In the genomic region with DNA sequence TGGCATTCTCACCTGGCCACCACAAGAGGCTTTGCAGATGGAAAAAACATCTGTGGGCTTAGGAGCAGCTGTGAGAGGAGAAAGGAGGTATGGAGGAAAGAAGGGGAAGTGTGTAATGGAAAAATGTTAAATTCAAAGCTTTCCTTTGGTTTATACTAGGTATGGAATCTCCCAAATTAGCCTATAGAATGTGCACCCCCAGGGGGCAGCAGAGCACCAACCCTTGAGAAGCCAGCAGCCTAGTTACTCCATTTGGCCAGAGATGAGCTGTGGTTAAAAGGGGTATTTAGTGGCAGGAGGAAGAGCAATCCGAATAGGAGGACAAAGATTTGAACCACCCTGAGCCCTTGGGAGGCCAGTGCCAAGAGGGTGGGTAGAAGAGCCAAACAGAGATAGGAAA, we compare ENCODE assay signal across 8 cellular contexts.
DNase-seq lines count a peak whose midpoint lies in the region; ATAC-seq and TF ChIP-seq lines count a peak whose summit lies in the region.

No MANE protein-coding gene starts in this region.

- TF ChIP-seq POLR2A in ovary (IDR thresholded peaks at IDR 0.05), result no peak

- no peaks in the 10 kb centered on the region for H3K36me3 ChIP-seq in ovary

- WGBS in ovary, 3 donors, result 29 to 44% (median 35%) methylated on average over 1 of the region's 1 CpG

- peaks cover 8% of the 10 kb centered on the region for H3K9me3 Mint-ChIP-seq in activated CD4-positive, alpha-beta T cell treated with anti-CD3 and anti-CD28 coated beads for 36 hours (ENCODE audit: low read depth)
- no peaks in the 10 kb centered on the region for H3K9me3 Mint-ChIP-seq in immature natural killer cell

- no peaks in the 10 kb centered on the region for H3K9me3 ChIP-seq in ovary

- TF ChIP-seq EP300 in ovary (IDR thresholded peaks at IDR 0.05), result no peak

- CTCF ChIA-PET in activated CD4-positive, alpha-beta T cell treated with anti-CD3 and anti-CD28 coated beads for 36 hours (lab: Charles Lee), result interaction anchor here (0.7 to 1.2 kb wide), 4 partner anchors 38 to 370 kb away, joined by 3 to 6 read pairs (median 3); no protein-coding TSS in a partner anchor

- H3K4me1 ChIP-seq in ovary (ENCODE audit: insufficient read depth), result no peaks in the 10 kb centered on the region

- no peak overlapping the region for H3K4me3 Mint-ChIP-seq in activated CD4-positive, alpha-beta T cell treated with anti-CD3 and anti-CD28 coated beads for 36 hours
- H3K4me3 Mint-ChIP-seq in immature natural killer cell, result no peak overlapping the region

- intact Hi-C loops in activated CD4-positive, alpha-beta T cell treated with anti-CD3 and anti-CD28 coated beads for 36 hours (cut with DNase I, micrococcal nuclease), result loop anchor here (2.0 kb wide), 1 partner anchor 70 kb away; no protein-coding TSS in a partner anchor
- intact Hi-C loops in ovary (cut with DNase I), result no loop called here

- DNase-seq in activated CD4-positive, alpha-beta T cell treated with anti-CD3 and anti-CD28 coated beads for 36 hours, result peak; percentile 56
- DNase-seq in activated CD4-positive, alpha-beta T cell treated with anti-CD3 and anti-CD28 coated beads, Interleukin-2, amount 50 U/mL, for 4 hours, result no peak
- peak; percentile 10 for DNase-seq in LNCaP clone FGC (ENCODE audit: low read depth)
- peak; percentile 62 for DNase-seq in UCSD-AML1 (lab: John Stamatoyannopoulos, UW; ENCODE audit: unreplicated experiment)
- peak; percentile 59 for DNase-seq in fibroblast of the aortic adventitia (ENCODE audit: low read depth)
- peak; percentile 34 for DNase-seq in retina
- no peak for DNase-seq in ovary
- no peak for DNase-seq in immature natural killer cell

- H3K36me3 Mint-ChIP-seq in activated CD4-positive, alpha-beta T cell treated with anti-CD3 and anti-CD28 coated beads for 36 hours (ENCODE audit: low read depth), result no peaks in the 10 kb centered on the region
- no peaks in the 10 kb centered on the region for H3K36me3 Mint-ChIP-seq in immature natural killer cell

- H3K4me3 ChIP-seq in LNCaP clone FGC (ENCODE audit: low read depth, low read length) (no peak overlapping the region), fibroblast of the aortic adventitia (ENCODE audit: low read depth, low read length) (no peak overlapping the region), ovary (no peak overlapping the region)

- H3K27ac Mint-ChIP-seq in activated CD4-positive, alpha-beta T cell treated with anti-CD3 and anti-CD28 coated beads for 36 hours, result no peak overlapping the region
- H3K27ac Mint-ChIP-seq in immature natural killer cell, result no peak overlapping the region

- H3K27me3 Mint-ChIP-seq in activated CD4-positive, alpha-beta T cell treated with anti-CD3 and anti-CD28 coated beads for 36 hours, result peaks cover 7% of the 10 kb centered on the region
- H3K27me3 Mint-ChIP-seq in immature natural killer cell (ENCODE audit: low read depth in 3 of 3), result peaks cover 3 to 11% (median 11%) of the 10 kb centered on the region in 3 donors

- POLR2A ChIA-PET in activated CD4-positive, alpha-beta T cell treated with anti-CD3 and anti-CD28 coated beads for 36 hours (lab: Charles Lee), result no interaction called here

- no peaks in the 10 kb centered on the region for H3K4me1 Mint-ChIP-seq in activated CD4-positive, alpha-beta T cell treated with anti-CD3 and anti-CD28 coated beads for 36 hours
- no peaks in the 10 kb centered on the region for H3K4me1 Mint-ChIP-seq in immature natural killer cell

- H3K27ac ChIP-seq in ovary, result no peak overlapping the region

- H3K27me3 ChIP-seq in ovary, result no peaks in the 10 kb centered on the region

- TF ChIP-seq CTCF in LNCaP clone FGC (IDR thresholded peaks at IDR 0.05; ENCODE audit: control insufficient read depth, extremely low read depth, insufficient read depth) (peak; percentile 75), fibroblast of the aortic adventitia (IDR thresholded peaks at IDR 0.05; ENCODE audit: insufficient read depth, low read length) (peak; percentile 72), ovary (IDR thresholded peaks at IDR 0.05) (no peak)

- no peak for ATAC-seq in activated CD4-positive, alpha-beta T cell treated with anti-CD3 and anti-CD28 coated beads for 36 hours

Comparison
In these comparisons a context has a peak if more than half of its experiments do, and no peak if none do; other contexts are left out.
1. DNase-seq: peak in activated CD4-positive, alpha-beta T cell treated with anti-CD3 and anti-CD28 coated beads for 36 hours (single experiment), LNCaP clone FGC (single experiment), UCSD-AML1 (single experiment), fibroblast of the aortic adventitia (single experiment) and retina (single experiment); none in activated CD4-positive, alpha-beta T cell treated with anti-CD3 and anti-CD28 coated beads, Interleukin-2, amount 50 U/mL, for 4 hours (0 of 2), ovary (0 of 5) and immature natural killer cell (0 of 3).
2. CTCF ChIP-seq: peak in LNCaP clone FGC (single experiment) and fibroblast of the aortic adventitia (single experiment); none in ovary (0 of 3).
3. intact Hi-C loops: an anchor here in activated CD4-positive, alpha-beta T cell treated with anti-CD3 and anti-CD28 coated beads for 36 hours (2.0 kb wide); none called in ovary.